Comparison of ENCODE assay signal across 1 cellular context in the genomic region with DNA sequence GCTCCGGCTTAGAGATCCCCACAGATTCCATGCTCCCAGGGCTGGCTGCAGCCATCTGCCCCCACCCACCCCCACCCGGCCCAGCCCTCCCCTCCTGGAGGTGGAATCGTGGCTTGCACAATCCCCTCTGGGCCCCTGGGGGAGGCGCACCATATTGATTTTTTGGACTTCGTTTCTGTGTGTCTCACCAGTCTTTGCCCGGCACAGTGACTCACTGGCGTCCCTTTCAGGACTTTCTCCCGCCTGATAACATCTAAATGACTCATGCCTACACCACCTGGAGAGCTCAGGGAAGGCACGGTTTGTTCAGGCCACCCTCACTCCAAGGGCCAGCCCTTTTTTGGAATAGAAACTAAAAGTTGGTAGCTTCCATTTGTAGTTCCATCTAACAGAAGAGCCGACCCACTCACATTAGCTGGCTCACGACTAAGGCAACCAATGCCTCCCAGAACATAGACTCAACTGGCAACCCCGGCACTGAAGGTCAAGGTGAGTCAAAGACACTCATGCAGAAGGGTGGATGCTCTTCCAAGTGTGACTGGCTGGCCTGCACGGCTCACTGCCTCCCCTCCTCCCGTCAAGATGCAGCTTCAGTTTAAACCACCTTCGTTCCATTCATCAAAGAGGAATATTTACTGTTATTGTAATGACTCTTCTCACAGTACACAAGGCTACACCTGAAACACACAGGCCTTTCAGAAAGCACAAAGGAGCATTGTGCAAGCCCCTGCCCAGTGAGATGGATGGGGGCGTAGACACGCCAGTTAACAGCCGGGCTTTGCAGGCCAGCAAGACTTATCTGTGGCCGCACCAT.
TF ChIP-seq lines count a peak whose summit lies in the region.

No MANE protein-coding gene starts in this region.

TF ChIP-seq in HepG2, 621 proteins besides CTCF, POLR2A, EP300 and RAD21 (continued from another document and continues in another):
- TF ChIP-seq, protein P1, sequence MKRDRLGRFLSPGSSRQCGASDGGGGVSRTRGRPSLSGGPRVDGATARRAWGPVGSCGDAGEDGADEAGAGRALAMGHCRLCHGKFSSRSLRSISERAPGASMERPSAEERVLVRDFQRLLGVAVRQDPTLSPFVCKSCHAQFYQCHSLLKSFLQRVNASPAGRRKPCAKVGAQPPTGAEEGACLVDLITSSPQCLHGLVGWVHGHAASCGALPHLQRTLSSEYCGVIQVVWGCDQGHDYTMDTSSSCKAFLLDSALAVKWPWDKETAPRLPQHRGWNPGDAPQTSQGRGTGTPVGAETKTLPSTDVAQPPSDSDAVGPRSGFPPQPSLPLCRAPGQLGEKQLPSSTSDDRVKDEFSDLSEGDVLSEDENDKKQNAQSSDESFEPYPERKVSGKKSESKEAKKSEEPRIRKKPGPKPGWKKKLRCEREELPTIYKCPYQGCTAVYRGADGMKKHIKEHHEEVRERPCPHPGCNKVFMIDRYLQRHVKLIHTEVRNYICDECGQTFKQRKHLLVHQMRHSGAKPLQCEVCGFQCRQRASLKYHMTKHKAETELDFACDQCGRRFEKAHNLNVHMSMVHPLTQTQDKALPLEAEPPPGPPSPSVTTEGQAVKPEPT (CRISPR knock-in tag; IDR thresholded peaks at IDR 0.05; ENCODE audit: low read depth), result 0 out of 2 replicates have a peak, but pooled peaks have one; percentile 38
- TF ChIP-seq ZNF766 (CRISPR knock-in tag; IDR thresholded peaks at IDR 0.05; ENCODE audit: borderline replicate concordance) (peak; percentile 55; the same call in 1 of the 2 replicates), PHF20 (CRISPR knock-in tag; IDR thresholded peaks at IDR 0.05) (peak; percentile 4; the same call in 1 of the 2 replicates), ZNF605 (CRISPR knock-in tag; IDR thresholded peaks at IDR 0.05) (no peak), ZBTB20 (CRISPR knock-in tag; IDR thresholded peaks at IDR 0.05; ENCODE audit: borderline replicate concordance, low read depth) (peak; percentile 47; the same call in 1 of the 2 replicates), ZNF616 (CRISPR knock-in tag; IDR thresholded peaks at IDR 0.05; ENCODE audit: low read depth) (no peak), HMG20A (CRISPR knock-in tag; IDR thresholded peaks at IDR 0.05; ENCODE audit: borderline replicate concordance) (peak; percentile 62), TBX2 (CRISPR knock-in tag; IDR thresholded peaks at IDR 0.05; ENCODE audit: borderline replicate concordance) (peak; percentile 85; the same call in 1 of the 2 replicates), MTF2 (CRISPR knock-in tag; IDR thresholded peaks at IDR 0.05; ENCODE audit: borderline replicate concordance) (no peak), POLR2AphosphoS5 (IDR thresholded peaks at IDR 0.05; ENCODE audit: low read depth, low read length) (peak; percentile 61; the same call in 1 of the 2 replicates), KAT7 (CRISPR knock-in tag; IDR thresholded peaks at IDR 0.05; ENCODE audit: borderline replicate concordance) (0 out of 2 replicates have a peak, but pooled peaks have one; percentile 21), GLI4 (CRISPR knock-in tag; IDR thresholded peaks at IDR 0.05; ENCODE audit: borderline replicate concordance) (no peak), ZNF432 (CRISPR knock-in tag; IDR thresholded peaks at IDR 0.05; ENCODE audit: borderline replicate concordance) (no peak), ZNF776 (CRISPR knock-in tag; IDR thresholded peaks at IDR 0.05) (no peak), CREB1 (IDR thresholded peaks at IDR 0.05) (0 out of 2 replicates have a peak, but pooled peaks have one; percentile 22), CREB1 (CRISPR knock-in tag; IDR thresholded peaks at IDR 0.05) (no peak), TCF7 (IDR thresholded peaks at IDR 0.05; ENCODE audit: low read depth) (peak; percentile 81), FOXK1 (CRISPR knock-in tag; IDR thresholded peaks at IDR 0.05; ENCODE audit: borderline replicate concordance, low read depth) (peak; percentile 64; the same call in 1 of the 2 replicates), ZFP82 (CRISPR knock-in tag; IDR thresholded peaks at IDR 0.05; ENCODE audit: borderline replicate concordance) (no peak), ZNF556 (CRISPR knock-in tag; IDR thresholded peaks at IDR 0.05; ENCODE audit: borderline replicate concordance) (peak; percentile 40; the same call in 1 of the 2 replicates), CHCHD3 (CRISPR knock-in tag; IDR thresholded peaks at IDR 0.05) (no peak), ZNF367 (CRISPR knock-in tag; IDR thresholded peaks at IDR 0.05; ENCODE audit: borderline replicate concordance) (no peak), NR1H2 (CRISPR knock-in tag; IDR thresholded peaks at IDR 0.05; ENCODE audit: borderline replicate concordance, low read depth) (no peak), MAFG (CRISPR knock-in tag; IDR thresholded peaks at IDR 0.05) (no peak), MAF1 (CRISPR knock-in tag; IDR thresholded peaks at IDR 0.05; ENCODE audit: borderline replicate concordance) (no peak), ZNF777 (CRISPR knock-in tag; IDR thresholded peaks at IDR 0.05) (no peak)
- TF ChIP-seq, protein P2, sequence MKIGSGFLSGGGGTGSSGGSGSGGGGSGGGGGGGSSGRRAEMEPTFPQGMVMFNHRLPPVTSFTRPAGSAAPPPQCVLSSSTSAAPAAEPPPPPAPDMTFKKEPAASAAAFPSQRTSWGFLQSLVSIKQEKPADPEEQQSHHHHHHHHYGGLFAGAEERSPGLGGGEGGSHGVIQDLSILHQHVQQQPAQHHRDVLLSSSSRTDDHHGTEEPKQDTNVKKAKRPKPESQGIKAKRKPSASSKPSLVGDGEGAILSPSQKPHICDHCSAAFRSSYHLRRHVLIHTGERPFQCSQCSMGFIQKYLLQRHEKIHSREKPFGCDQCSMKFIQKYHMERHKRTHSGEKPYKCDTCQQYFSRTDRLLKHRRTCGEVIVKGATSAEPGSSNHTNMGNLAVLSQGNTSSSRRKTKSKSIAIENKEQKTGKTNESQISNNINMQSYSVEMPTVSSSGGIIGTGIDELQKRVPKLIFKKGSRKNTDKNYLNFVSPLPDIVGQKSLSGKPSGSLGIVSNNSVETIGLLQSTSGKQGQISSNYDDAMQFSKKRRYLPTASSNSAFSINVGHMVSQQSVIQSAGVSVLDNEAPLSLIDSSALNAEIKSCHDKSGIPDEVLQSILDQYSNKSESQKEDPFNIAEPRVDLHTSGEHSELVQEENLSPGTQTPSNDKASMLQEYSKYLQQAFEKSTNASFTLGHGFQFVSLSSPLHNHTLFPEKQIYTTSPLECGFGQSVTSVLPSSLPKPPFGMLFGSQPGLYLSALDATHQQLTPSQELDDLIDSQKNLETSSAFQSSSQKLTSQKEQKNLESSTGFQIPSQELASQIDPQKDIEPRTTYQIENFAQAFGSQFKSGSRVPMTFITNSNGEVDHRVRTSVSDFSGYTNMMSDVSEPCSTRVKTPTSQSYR (CRISPR knock-in tag; IDR thresholded peaks at IDR 0.05; ENCODE audit: borderline replicate concordance), result peak; percentile 87
- TF ChIP-seq, protein P3, sequence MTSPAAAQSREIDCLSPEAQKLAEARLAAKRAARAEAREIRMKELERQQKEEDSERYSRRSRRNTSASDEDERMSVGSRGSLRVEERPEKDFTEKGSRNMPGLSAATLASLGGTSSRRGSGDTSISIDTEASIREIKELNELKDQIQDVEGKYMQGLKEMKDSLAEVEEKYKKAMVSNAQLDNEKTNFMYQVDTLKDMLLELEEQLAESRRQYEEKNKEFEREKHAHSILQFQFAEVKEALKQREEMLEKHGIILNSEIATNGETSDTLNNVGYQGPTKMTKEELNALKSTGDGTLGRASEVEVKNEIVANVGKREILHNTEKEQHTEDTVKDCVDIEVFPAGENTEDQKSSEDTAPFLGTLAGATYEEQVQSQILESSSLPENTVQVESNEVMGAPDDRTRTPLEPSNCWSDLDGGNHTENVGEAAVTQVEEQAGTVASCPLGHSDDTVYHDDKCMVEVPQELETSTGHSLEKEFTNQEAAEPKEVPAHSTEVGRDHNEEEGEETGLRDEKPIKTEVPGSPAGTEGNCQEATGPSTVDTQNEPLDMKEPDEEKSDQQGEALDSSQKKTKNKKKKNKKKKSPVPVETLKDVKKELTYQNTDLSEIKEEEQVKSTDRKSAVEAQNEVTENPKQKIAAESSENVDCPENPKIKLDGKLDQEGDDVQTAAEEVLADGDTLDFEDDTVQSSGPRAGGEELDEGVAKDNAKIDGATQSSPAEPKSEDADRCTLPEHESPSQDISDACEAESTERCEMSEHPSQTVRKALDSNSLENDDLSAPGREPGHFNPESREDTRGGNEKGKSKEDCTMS (CRISPR knock-in tag; conservative IDR thresholded peaks at IDR 0.05), result no peak
- TF ChIP-seq, protein P4, sequence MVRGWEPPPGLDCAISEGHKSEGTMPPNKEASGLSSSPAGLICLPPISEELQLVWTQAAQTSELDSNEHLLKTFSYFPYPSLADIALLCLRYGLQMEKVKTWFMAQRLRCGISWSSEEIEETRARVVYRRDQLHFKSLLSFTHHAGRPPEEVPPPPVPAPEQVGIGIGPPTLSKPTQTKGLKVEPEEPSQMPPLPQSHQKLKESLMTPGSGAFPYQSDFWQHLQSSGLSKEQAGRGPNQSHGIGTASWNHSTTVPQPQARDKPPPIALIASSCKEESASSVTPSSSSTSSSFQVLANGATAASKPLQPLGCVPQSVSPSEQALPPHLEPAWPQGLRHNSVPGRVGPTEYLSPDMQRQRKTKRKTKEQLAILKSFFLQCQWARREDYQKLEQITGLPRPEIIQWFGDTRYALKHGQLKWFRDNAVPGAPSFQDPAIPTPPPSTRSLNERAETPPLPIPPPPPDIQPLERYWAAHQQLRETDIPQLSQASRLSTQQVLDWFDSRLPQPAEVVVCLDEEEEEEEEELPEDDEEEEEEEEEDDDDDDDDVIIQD (CRISPR knock-in tag; IDR thresholded peaks at IDR 0.05; ENCODE audit: low read depth), result peak; percentile 86; the same call in 1 of the 2 replicates
- TF ChIP-seq, protein P5, sequence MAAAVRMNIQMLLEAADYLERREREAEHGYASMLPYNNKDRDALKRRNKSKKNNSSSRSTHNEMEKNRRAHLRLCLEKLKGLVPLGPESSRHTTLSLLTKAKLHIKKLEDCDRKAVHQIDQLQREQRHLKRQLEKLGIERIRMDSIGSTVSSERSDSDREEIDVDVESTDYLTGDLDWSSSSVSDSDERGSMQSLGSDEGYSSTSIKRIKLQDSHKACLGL (CRISPR knock-in tag; IDR thresholded peaks at IDR 0.05), result no peak
- TF ChIP-seq, protein P6, sequence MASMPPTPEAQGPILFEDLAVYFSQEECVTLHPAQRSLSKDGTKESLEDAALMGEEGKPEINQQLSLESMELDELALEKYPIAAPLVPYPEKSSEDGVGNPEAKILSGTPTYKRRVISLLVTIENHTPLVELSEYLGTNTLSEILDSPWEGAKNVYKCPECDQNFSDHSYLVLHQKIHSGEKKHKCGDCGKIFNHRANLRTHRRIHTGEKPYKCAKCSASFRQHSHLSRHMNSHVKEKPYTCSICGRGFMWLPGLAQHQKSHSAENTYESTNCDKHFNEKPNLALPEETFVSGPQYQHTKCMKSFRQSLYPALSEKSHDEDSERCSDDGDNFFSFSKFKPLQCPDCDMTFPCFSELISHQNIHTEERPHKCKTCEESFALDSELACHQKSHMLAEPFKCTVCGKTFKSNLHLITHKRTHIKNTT (CRISPR knock-in tag; IDR thresholded peaks at IDR 0.05), result no peak
- TF ChIP-seq, protein P7, sequence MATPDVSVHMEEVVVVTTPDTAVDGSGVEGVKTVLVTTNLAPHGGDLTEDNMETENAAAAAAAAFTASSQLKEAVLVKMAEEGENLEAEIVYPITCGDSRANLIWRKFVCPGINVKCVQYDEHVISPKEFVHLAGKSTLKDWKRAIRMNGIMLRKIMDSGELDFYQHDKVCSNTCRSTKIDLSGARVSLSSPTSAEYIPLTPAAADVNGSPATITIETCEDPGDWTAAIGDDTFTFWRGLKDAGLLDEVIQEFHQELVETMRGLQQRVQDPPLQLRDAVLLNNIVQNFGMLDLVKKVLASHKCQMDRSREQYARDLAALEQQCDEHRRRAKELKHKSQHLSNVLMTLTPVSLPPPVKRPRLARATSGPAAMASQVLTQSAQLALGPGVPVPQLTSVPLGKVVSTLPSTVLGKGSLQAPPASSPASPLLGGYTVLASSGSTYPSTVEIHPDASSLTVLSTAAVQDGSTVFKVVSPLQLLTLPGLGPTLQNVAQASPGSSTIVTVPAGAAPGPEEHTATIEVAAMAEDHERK (CRISPR knock-in tag; IDR thresholded peaks at IDR 0.05; ENCODE audit: low read depth), result 0 out of 2 replicates have a peak, but pooled peaks have one; percentile 12
- TF ChIP-seq, protein P8, sequence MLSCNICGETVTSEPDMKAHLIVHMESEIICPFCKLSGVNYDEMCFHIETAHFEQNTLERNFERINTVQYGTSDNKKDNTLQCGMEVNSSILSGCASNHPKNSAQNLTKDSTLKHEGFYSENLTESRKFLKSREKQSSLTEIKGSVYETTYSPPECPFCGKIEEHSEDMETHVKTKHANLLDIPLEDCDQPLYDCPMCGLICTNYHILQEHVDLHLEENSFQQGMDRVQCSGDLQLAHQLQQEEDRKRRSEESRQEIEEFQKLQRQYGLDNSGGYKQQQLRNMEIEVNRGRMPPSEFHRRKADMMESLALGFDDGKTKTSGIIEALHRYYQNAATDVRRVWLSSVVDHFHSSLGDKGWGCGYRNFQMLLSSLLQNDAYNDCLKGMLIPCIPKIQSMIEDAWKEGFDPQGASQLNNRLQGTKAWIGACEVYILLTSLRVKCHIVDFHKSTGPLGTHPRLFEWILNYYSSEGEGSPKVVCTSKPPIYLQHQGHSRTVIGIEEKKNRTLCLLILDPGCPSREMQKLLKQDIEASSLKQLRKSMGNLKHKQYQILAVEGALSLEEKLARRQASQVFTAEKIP (CRISPR knock-in tag; IDR thresholded peaks at IDR 0.05; ENCODE audit: borderline replicate concordance), result no peak
- TF ChIP-seq, protein P9, sequence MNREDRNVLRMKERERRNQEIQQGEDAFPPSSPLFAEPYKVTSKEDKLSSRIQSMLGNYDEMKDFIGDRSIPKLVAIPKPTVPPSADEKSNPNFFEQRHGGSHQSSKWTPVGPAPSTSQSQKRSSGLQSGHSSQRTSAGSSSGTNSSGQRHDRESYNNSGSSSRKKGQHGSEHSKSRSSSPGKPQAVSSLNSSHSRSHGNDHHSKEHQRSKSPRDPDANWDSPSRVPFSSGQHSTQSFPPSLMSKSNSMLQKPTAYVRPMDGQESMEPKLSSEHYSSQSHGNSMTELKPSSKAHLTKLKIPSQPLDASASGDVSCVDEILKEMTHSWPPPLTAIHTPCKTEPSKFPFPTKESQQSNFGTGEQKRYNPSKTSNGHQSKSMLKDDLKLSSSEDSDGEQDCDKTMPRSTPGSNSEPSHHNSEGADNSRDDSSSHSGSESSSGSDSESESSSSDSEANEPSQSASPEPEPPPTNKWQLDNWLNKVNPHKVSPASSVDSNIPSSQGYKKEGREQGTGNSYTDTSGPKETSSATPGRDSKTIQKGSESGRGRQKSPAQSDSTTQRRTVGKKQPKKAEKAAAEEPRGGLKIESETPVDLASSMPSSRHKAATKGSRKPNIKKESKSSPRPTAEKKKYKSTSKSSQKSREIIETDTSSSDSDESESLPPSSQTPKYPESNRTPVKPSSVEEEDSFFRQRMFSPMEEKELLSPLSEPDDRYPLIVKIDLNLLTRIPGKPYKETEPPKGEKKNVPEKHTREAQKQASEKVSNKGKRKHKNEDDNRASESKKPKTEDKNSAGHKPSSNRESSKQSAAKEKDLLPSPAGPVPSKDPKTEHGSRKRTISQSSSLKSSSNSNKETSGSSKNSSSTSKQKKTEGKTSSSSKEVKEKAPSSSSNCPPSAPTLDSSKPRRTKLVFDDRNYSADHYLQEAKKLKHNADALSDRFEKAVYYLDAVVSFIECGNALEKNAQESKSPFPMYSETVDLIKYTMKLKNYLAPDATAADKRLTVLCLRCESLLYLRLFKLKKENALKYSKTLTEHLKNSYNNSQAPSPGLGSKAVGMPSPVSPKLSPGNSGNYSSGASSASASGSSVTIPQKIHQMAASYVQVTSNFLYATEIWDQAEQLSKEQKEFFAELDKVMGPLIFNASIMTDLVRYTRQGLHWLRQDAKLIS (CRISPR knock-in tag; IDR thresholded peaks at IDR 0.05), result 0 out of 2 replicates have a peak, but pooled peaks have one; percentile 58
- TF ChIP-seq, protein P10, sequence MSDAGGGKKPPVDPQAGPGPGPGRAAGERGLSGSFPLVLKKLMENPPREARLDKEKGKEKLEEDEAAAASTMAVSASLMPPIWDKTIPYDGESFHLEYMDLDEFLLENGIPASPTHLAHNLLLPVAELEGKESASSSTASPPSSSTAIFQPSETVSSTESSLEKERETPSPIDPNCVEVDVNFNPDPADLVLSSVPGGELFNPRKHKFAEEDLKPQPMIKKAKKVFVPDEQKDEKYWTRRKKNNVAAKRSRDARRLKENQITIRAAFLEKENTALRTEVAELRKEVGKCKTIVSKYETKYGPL (CRISPR knock-in tag; IDR thresholded peaks at IDR 0.05), result 0 out of 2 replicates have a peak, but pooled peaks have one; percentile 29
